ENCODE assay signal across 16 cellular contexts in the genomic region with DNA sequence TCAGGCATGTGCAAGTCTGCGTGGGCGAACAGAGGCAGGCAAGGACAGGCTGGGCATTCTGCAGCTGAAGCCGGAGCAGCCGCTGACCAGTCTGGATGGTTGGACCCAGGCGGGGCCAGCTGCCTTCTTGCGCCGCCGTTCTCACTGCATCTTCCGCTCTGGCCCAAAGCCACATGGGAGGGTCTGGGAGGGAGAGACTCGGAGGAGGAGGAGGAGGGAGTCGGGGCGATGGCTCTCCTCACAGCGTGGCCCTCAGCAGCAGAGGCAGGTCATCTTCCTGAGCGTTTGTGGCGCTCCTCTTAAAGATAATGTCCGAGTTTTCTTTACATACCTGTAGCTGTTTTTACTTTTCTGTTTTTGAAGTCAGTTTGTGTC. TPM values are rescaled to one million over a fixed set of nuclear protein-coding genes. Genes with fewer than 3 reads are reported as not detected.
DNase-seq lines count a peak whose midpoint lies in the region; ATAC-seq, FAIRE-seq and TF ChIP-seq lines count a peak whose summit lies in the region.
"Had no signal": no experiment of that assay in that cellular context is flagged by ENCODE, and none has a peak within 500 bp of the region (broad histone marks: within the 10 kb centered on the region; RNA-seq: fewer than 3 reads in every experiment).

No MANE protein-coding gene starts in this region.

- ATAC-seq in stimulated activated effector memory CD8-positive, alpha-beta T cell treated with anti-CD3 and anti-CD28 coated beads, Interleukin-12 subunit alpha, Interleukin-12 subunit beta, amount 100 ng/mL, for 72 hours, result no peak
- no peak for ATAC-seq in HG02885 (IDR thresholded peaks at IDR 0.05; ENCODE audit: poor library complexity, unreplicated experiment)
- ATAC-seq in HG02678 (IDR thresholded peaks at IDR 0.05; ENCODE audit: unreplicated experiment), result no peak

- H4K20me1 ChIP-seq in Loucy (ENCODE audit: insufficient read depth, low read length, poor library complexity, severe bottlenecking) (peaks cover 77% of the 10 kb centered on the region), endothelial cell of umbilical vein (replicated peaks; ENCODE audit: control insufficient read depth, extremely low read depth, insufficient read depth, low read length) (peaks cover 8% of the 10 kb centered on the region)

- no peaks in the 10 kb centered on the region for H3K9me3 Mint-ChIP-seq in activated naive CD4-positive, alpha-beta T cell treated with anti-CD3 and anti-CD28 coated beads for 36 hours
- H3K9me3 Mint-ChIP-seq in stimulated activated effector memory CD8-positive, alpha-beta T cell treated with anti-CD3 and anti-CD28 coated beads, Interleukin-12 subunit alpha, Interleukin-12 subunit beta, amount 100 ng/mL, for 72 hours, result no peaks in the 10 kb centered on the region

- H3K27ac ChIP-seq in endothelial cell of umbilical vein (ENCODE audit: insufficient read depth, low read depth, low read length), result no peak overlapping the region
- H3K27ac ChIP-seq: lower lobe of right lung, uterus had no signal

- dilution Hi-C loops in endothelial cell of umbilical vein (cut with MboI; ENCODE audit: extremely low pct_ligation_motif_present, low sequenced_read_pairs), result no loop called here

- CTCF ChIA-PET in activated naive CD4-positive, alpha-beta T cell treated with anti-CD3 and anti-CD28 coated beads for 36 hours (lab: Charles Lee), result interaction anchor here (0.6 to 10.0 kb wide), 14 partner anchors 14 to 333 kb away, joined by 3 to 180 read pairs (median 4); a partner anchor contains a TSS
- CTCF ChIA-PET in endothelial cell of umbilical vein (lab: Charles Lee), result interaction anchor here (0.5 to 8.4 kb wide), 21 partner anchors 11 to 252 kb away, joined by 3 to 82 read pairs (median 4); no protein-coding TSS in a partner anchor

- H3K4me1 Mint-ChIP-seq in activated naive CD4-positive, alpha-beta T cell treated with anti-CD3 and anti-CD28 coated beads for 36 hours (ENCODE audit: low read depth), result peaks cover 56% of the 10 kb centered on the region
- H3K4me1 Mint-ChIP-seq in stimulated activated effector memory CD8-positive, alpha-beta T cell treated with anti-CD3 and anti-CD28 coated beads, Interleukin-12 subunit alpha, Interleukin-12 subunit beta, amount 100 ng/mL, for 72 hours, result peaks cover 62% of the 10 kb centered on the region

- no TSS peak for BruUV-seq in endothelial cell of umbilical vein (replicated peaks; lab: Mats Ljungman, UMichigan)

- H3K36me3 Mint-ChIP-seq in activated naive CD4-positive, alpha-beta T cell treated with anti-CD3 and anti-CD28 coated beads for 36 hours (ENCODE audit: low read depth), result peaks cover 36% of the 10 kb centered on the region
- peaks cover 92% of the 10 kb centered on the region for H3K36me3 Mint-ChIP-seq in stimulated activated effector memory CD8-positive, alpha-beta T cell treated with anti-CD3 and anti-CD28 coated beads, Interleukin-12 subunit alpha, Interleukin-12 subunit beta, amount 100 ng/mL, for 72 hours

- TF ChIP-seq POLR2A in endothelial cell of umbilical vein (IDR thresholded peaks at IDR 0.05; ENCODE audit: low read depth, low read length), result no peak

- no peaks in the 10 kb centered on the region for H3K27me3 Mint-ChIP-seq in activated naive CD4-positive, alpha-beta T cell treated with anti-CD3 and anti-CD28 coated beads for 36 hours (ENCODE audit: low read depth)
- H3K27me3 Mint-ChIP-seq: activated CD8-positive, alpha-beta memory T cell treated with anti-CD3 and anti-CD28 coated beads, Interleukin-2, amount 10 ng/mL, durations not matched to agents 7 days and 5 days had no signal

- peak overlapping the region; percentile 2 for H3K4me2 ChIP-seq in Loucy (ENCODE audit: low read depth, low read length, poor library complexity, severe bottlenecking)
- no peak overlapping the region for H3K4me2 ChIP-seq in endothelial cell of umbilical vein (ENCODE audit: insufficient read depth, low read length)

- H3K9ac ChIP-seq in Loucy (ENCODE audit: low read depth, low read length, poor library complexity, severe bottlenecking) (peak overlapping the region; percentile 12), endothelial cell of umbilical vein (replicated peaks; ENCODE audit: extremely low read depth, insufficient read depth, low read length) (no peak overlapping the region)

- no peak overlapping the region for H3K4me3 Mint-ChIP-seq in activated naive CD4-positive, alpha-beta T cell treated with anti-CD3 and anti-CD28 coated beads for 36 hours
- H3K4me3 Mint-ChIP-seq in stimulated activated effector memory CD8-positive, alpha-beta T cell treated with anti-CD3 and anti-CD28 coated beads, Interleukin-12 subunit alpha, Interleukin-12 subunit beta, amount 100 ng/mL, for 72 hours, result no peak overlapping the region
- H3K4me3 Mint-ChIP-seq: activated CD8-positive, alpha-beta memory T cell treated with anti-CD3 and anti-CD28 coated beads, Interleukin-2, amount 10 ng/mL, durations not matched to agents 7 days and 5 days had no signal

- no peak overlapping the region for H3K4me3 ChIP-seq in Loucy (ENCODE audit: low read length, poor library complexity, severe bottlenecking)
- H3K4me3 ChIP-seq in endothelial cell of umbilical vein (replicated peaks in 1 of 3; ENCODE audit: insufficient read depth in 1 of 3, low read depth in 1 of 3, low read length in 3 of 3), result no peak overlapping the region
- H3K4me3 ChIP-seq: heart right ventricle, lower lobe of right lung, skin epidermis, uterus had no signal

- no peaks in the 10 kb centered on the region for H3F3A ChIP-seq in Loucy (ENCODE audit: low read depth)

- H3K4me1 ChIP-seq in Loucy (ENCODE audit: insufficient read depth, low read length, poor library complexity, severe bottlenecking), result peaks cover 20% of the 10 kb centered on the region
- H3K4me1 ChIP-seq in endothelial cell of umbilical vein (ENCODE audit: control insufficient read depth, extremely low read depth, insufficient read depth, low read length), result peaks cover 8% of the 10 kb centered on the region

- H3K79me2 ChIP-seq in Loucy (ENCODE audit: insufficient read depth, low read length) (peaks cover 77% of the 10 kb centered on the region), endothelial cell of umbilical vein (ENCODE audit: control insufficient read depth, insufficient read depth, low read length) (peaks cover 50% of the 10 kb centered on the region)

- no peaks in the 10 kb centered on the region for H3K27me3 ChIP-seq in Loucy (ENCODE audit: insufficient read depth, low read length, poor library complexity, severe bottlenecking)
- no peaks in the 10 kb centered on the region for H3K27me3 ChIP-seq in endothelial cell of umbilical vein (ENCODE audit: control insufficient read depth in 2 of 2, insufficient read depth in 2 of 2, low read length in 2 of 2)
- H3K27me3 ChIP-seq: heart right ventricle, uterus had no signal

- intact Hi-C loops in activated naive CD4-positive, alpha-beta T cell treated with anti-CD3 and anti-CD28 coated beads for 36 hours (cut with micrococcal nuclease), result loop anchor here (2.0 kb wide), 1 partner anchor 247 kb away; no protein-coding TSS in a partner anchor
- intact Hi-C loops in endothelial cell of umbilical vein (cut with micrococcal nuclease), result loop anchor here (1.0 to 5.0 kb wide), 2 partner anchors 184 to 247 kb away; no protein-coding TSS in a partner anchor

- peak; percentile 21 for FAIRE-seq in endothelial cell of umbilical vein (lab: Jason Lieb, UNC)
- FAIRE-seq: astrocyte, endometrium had no signal

- TF ChIP-seq CTCF in Loucy (conservative IDR thresholded peaks at IDR 0.05; ENCODE audit: low read length) (no peak), endothelial cell of umbilical vein (IDR thresholded peaks at IDR 0.05; ENCODE audit: extremely low read depth in 1 of 2, insufficient read depth in 1 of 2, low read depth in 1 of 2, low read length in 2 of 2) (no peak)

- H3K9me3 ChIP-seq in Loucy (ENCODE audit: insufficient read depth, low read depth, low read length) (no peaks in the 10 kb centered on the region), endothelial cell of umbilical vein (replicated peaks; ENCODE audit: control insufficient read depth, insufficient read depth, low read length) (no peaks in the 10 kb centered on the region)
- H3K9me3 ChIP-seq: heart right ventricle, lower lobe of right lung, uterus had no signal

- no peak for DNase-seq in activated naive CD4-positive, alpha-beta T cell treated with anti-CD3 and anti-CD28 coated beads for 36 hours
- no peak for DNase-seq in activated naive CD4-positive, alpha-beta T cell treated with Interleukin-2 at 50 U/mL for 16 hours
- DNase-seq in endothelial cell of umbilical vein (ENCODE audit: low read depth, low spot score) (no peak), 8988T (no peak)
- no peak for DNase-seq in stimulated activated effector memory CD8-positive, alpha-beta T cell treated with anti-CD3 and anti-CD28 coated beads, Interleukin-12 subunit alpha, Interleukin-12 subunit beta, amount 100 ng/mL, for 72 hours (ENCODE audit: low spot score in 2 of 2)
- DNase-seq: DMS79 had no signal

- no peaks in the 10 kb centered on the region for H3K9me1 ChIP-seq in endothelial cell of umbilical vein (replicated peaks; ENCODE audit: control insufficient read depth, extremely low read depth, insufficient read depth, low read length)

- peak overlapping the region; percentile 79 for H3K27ac Mint-ChIP-seq in activated naive CD4-positive, alpha-beta T cell treated with anti-CD3 and anti-CD28 coated beads for 36 hours
- H3K27ac Mint-ChIP-seq in stimulated activated effector memory CD8-positive, alpha-beta T cell treated with anti-CD3 and anti-CD28 coated beads, Interleukin-12 subunit alpha, Interleukin-12 subunit beta, amount 100 ng/mL, for 72 hours, result peak overlapping the region; percentile 80
- H3K27ac Mint-ChIP-seq: activated CD8-positive, alpha-beta memory T cell treated with anti-CD3 and anti-CD28 coated beads, Interleukin-2, amount 10 ng/mL, durations not matched to agents 7 days and 5 days had no signal

- no peaks in the 10 kb centered on the region for H3K9me2 ChIP-seq in Loucy (replicated peaks; ENCODE audit: low read depth, low read length)

- POLR2A ChIA-PET in endothelial cell of umbilical vein (lab: Charles Lee), result no interaction called here

- no peak overlapping the region for H2AFZ ChIP-seq in Loucy (ENCODE audit: low read length)
- no peak overlapping the region for H2AFZ ChIP-seq in endothelial cell of umbilical vein (ENCODE audit: low read depth, low read length)

- H3K36me3 ChIP-seq in Loucy (ENCODE audit: insufficient read depth, low read length) (peaks cover 75% of the 10 kb centered on the region; the same call in 1 of the 2 replicates), endothelial cell of umbilical vein (ENCODE audit: control insufficient read depth in 2 of 2, extremely low read depth in 1 of 2, insufficient read depth in 2 of 2, low read length in 2 of 2) (peaks cover 33 to 69% of the 10 kb centered on the region in 2 experiments)
- H3K36me3 ChIP-seq: uterus had no signal

RNA-seq across cellular contexts. Expression of a gene that starts 5.9 kb away (rescaled TPM):
- 100 to 1,000 TPM; 124 TPM for total RNA-seq in activated naive CD4-positive, alpha-beta T cell treated with anti-CD3 and anti-CD28 coated beads for 36 hours
- total RNA-seq in endothelial cell of umbilical vein, result 69.2 and 75.5 TPM in 2 replicates
- polyA plus RNA-seq in endothelial cell of umbilical vein, result 97.9 and 121 TPM in 2 replicates
- 64.8 and 71.4 TPM in 2 replicates for polyA plus RNA-seq in endothelial cell of umbilical vein (2011; cell fraction: cytosol; rRNA removed)
- polyA plus RNA-seq in endothelial cell of umbilical vein (2011; cell fraction: nucleus; rRNA removed), result 248 and 285 TPM in 2 replicates
- polyA plus RNA-seq in endothelial cell of umbilical vein (2012), result 36.7 and 55.9 TPM in 2 replicates
- polyA minus RNA-seq in endothelial cell of umbilical vein, result 112 and 115 TPM in 2 replicates
- polyA minus RNA-seq in endothelial cell of umbilical vein (2011; cell fraction: cytosol; rRNA and poly(A)+ RNA removed), result 28.9 TPM
- 110 and 160 TPM in 2 replicates for polyA minus RNA-seq in endothelial cell of umbilical vein (2011; cell fraction: nucleus; rRNA and poly(A)+ RNA removed)
